Comparison of ENCODE assay signal across 1 cellular context in the genomic region with DNA sequence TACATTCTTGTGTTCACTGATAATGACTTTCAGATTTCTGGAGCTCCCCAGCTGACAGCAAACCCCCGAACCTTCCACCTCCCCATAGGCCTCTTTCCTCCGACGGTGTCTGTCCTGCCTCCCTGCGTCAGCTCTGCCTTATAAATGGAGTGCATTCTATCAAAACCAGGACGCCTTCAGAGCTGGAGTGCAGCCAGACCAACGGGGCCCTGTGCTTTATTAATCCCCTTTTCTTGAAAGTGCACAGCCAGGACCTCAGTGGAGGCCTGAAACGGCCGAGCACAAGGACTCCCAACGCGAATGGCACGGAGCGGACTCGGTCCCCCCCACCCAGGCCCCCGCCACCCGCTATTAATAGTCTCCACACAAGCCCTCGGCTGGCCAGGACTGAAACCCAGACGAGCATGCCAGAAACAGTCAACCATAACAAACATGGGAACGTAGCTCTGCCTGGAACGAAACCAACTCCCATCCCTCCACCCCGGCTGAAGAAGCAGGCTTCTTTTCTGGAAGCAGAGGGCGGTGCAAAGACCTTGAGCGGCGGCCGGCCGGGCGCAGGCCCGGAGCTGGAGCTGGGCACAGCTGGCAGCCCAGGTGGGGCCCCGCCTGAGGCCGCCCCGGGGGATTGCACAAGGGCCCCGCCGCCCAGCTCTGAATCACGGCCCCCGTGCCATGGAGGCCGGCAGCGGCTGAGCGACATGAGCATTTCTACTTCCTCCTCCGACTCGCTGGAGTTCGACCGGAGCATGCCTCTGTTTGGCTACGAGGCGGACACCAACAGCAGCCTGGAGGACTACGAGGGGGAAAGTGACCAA.
TF ChIP-seq lines count a peak whose summit lies in the region.

No MANE protein-coding gene starts in this region.

TF ChIP-seq in WTC11, 78 proteins besides CTCF, POLR2A, EP300 and RAD21 (continued from another document):
- no peak for TF ChIP-seq ATF1 (CRISPR knock-in tag; IDR thresholded peaks at IDR 0.05)
